In genomic region chr20:15455279-15455678, GRCh38 we compare ENCODE assay signal across 19 cellular contexts.
DNase-seq lines count a peak whose midpoint lies in the region; ATAC-seq and TF ChIP-seq lines count a peak whose summit lies in the region.
"Had no signal": no experiment of that assay in that cellular context is flagged by ENCODE, and none has a peak within 500 bp of the region (broad histone marks: within the 10 kb centered on the region; RNA-seq: fewer than 3 reads in every experiment).

No MANE protein-coding gene starts in this region.

- H3K9me2 ChIP-seq in hepatocyte (replicated peaks; ENCODE audit: insufficient read depth): no peaks in the 10 kb centered on the region

- DNase-seq in GM04504 (ENCODE audit: low read depth): peak; percentile 24
- DNase-seq in M059J (ENCODE audit: low read depth): peak; percentile 50
- DNase-seq in NOMO-1 treated with DMSO at 0.1 percent for 48 hours (lab: John Stamatoyannopoulos, UW; ENCODE audit: unreplicated experiment): peak; percentile 86
- no peak for DNase-seq in hepatocyte (ENCODE audit: low spot score)
- no peak for DNase-seq in substantia nigra (lab: John Stamatoyannopoulos, UW)
- no peak for DNase-seq in NCI-H2227 treated with DMSO at 0.1 percent for 48 hours (lab: John Stamatoyannopoulos, UW)
- DNase-seq: 8988T; Calu3; CD4-positive, alpha-beta memory T cell; DMS 273 treated with DMSO at 0.1 percent for 48 hours; DMS53; DND-41; EL; GM23248; HFFc6 had no signal

- H3K36me3 ChIP-seq in hepatocyte (replicated peaks; ENCODE audit: insufficient read depth, low read depth): no peaks in the 10 kb centered on the region
- H3K36me3 ChIP-seq: BLaER1, HAP-1 had no signal

- ATAC-seq in GM21360 (IDR thresholded peaks at IDR 0.05; ENCODE audit: unreplicated experiment): no peak

- no peak for TF ChIP-seq CTCF in hepatocyte (IDR thresholded peaks at IDR 0.05; ENCODE audit: poor library complexity)

- no peak overlapping the region for H3K4me2 ChIP-seq in hepatocyte
- H3K4me2 ChIP-seq: BLaER1 had no signal

- no peaks in the 10 kb centered on the region for H3K9me3 ChIP-seq in hepatocyte (ENCODE audit: low read depth)
- H3K9me3 ChIP-seq: BLaER1, HAP-1 had no signal

- no peak overlapping the region for H3K4me3 ChIP-seq in hepatocyte
- H3K4me3 ChIP-seq: BLaER1, GM23248, HAP-1 had no signal

- no peaks in the 10 kb centered on the region for H3K4me1 ChIP-seq in hepatocyte (ENCODE audit: insufficient read depth)
- H3K4me1 ChIP-seq: BLaER1, HAP-1 had no signal

- 51% methylated on average over 4 of the region's 4 CpGs for WGBS in hepatocyte (ENCODE audit: low lambda C conversion rate, missing lambda C conversion rate)

- no peaks in the 10 kb centered on the region for H3K27me3 ChIP-seq in hepatocyte
- H3K27me3 ChIP-seq: BLaER1 had no signal

- H3K27ac ChIP-seq in hepatocyte (peak overlapping the region; percentile 63), substantia nigra (ENCODE audit: low read depth, low read length, poor library complexity, severe bottlenecking) (no peak overlapping the region)
- H3K27ac ChIP-seq: BLaER1, GM23248, HL-60 had no signal

- H3K79me2 ChIP-seq in hepatocyte: no peaks in the 10 kb centered on the region

- H2AFZ ChIP-seq in hepatocyte: no peak overlapping the region
- H2AFZ ChIP-seq: GM23248 had no signal

- no peaks in the 10 kb centered on the region for H4K20me1 ChIP-seq in hepatocyte (ENCODE audit: insufficient read depth, poor library complexity, severe bottlenecking)
- H4K20me1 ChIP-seq: BLaER1 had no signal

Comparison
In these comparisons a context has a peak if more than half of its experiments do, and no peak if none do; other contexts are left out.
1. DNase-seq: peak in GM04504 (single experiment), M059J (single experiment) and NOMO-1 treated with DMSO at 0.1 percent for 48 hours (single experiment); none in hepatocyte (single experiment), substantia nigra (0 of 49) and NCI-H2227 treated with DMSO at 0.1 percent for 48 hours (single experiment).